Comparison of ENCODE assay signal across 13 cellular contexts in genomic region chr6:109299695-109300564, GRCh38.
A peak's percentile ranks its signal among the peaks of the same experiment; 100 is the strongest.
DNase-seq lines count a peak whose midpoint lies in the region; ATAC-seq and TF ChIP-seq lines count a peak whose summit lies in the region.
"Had no signal": no experiment of that assay in that cellular context is flagged by ENCODE, and none has a peak within 500 bp of the region (broad histone marks: within the 10 kb centered on the region; RNA-seq: fewer than 3 reads in every experiment).

No MANE protein-coding gene starts in this region.

- H3K27ac ChIP-seq in esophagus muscularis mucosa (replicated peaks in 1 of 4) (peak overlapping the region; percentile 79 to 85 (median 82)), gastrocnemius medialis (peak overlapping the region; percentile 79 to 88 (median 83))

- peaks cover 23% of the 10 kb centered on the region for H3K27me3 Mint-ChIP-seq in activated naive CD4-positive, alpha-beta T cell treated with anti-CD3 and anti-CD28 coated beads, Interleukin-2, amount 10 ng/mL, durations not matched to agents 7 days and 5 days

- no peaks in the 10 kb centered on the region for H3K9me3 Mint-ChIP-seq in activated naive CD4-positive, alpha-beta T cell treated with anti-CD3 and anti-CD28 coated beads, Interleukin-2, amount 10 ng/mL, durations not matched to agents 7 days and 5 days

- H3K4me1 Mint-ChIP-seq in activated naive CD4-positive, alpha-beta T cell treated with anti-CD3 and anti-CD28 coated beads, Interleukin-2, amount 10 ng/mL, durations not matched to agents 7 days and 5 days, result peaks cover 9% of the 10 kb centered on the region

- TF ChIP-seq POLR2A in esophagus muscularis mucosa (IDR thresholded peaks at IDR 0.05; ENCODE audit: low read depth) (no peak), gastrocnemius medialis (IDR thresholded peaks at IDR 0.05) (peak in 1 of 2 donors; percentile 69)

- CTCF ChIA-PET in activated naive CD4-positive, alpha-beta T cell treated with anti-CD3 and anti-CD28 coated beads, Interleukin-2, amount 10 ng/mL, durations not matched to agents 7 days and 5 days (lab: Charles Lee), result no interaction called here

- TF ChIP-seq CTCF in esophagus muscularis mucosa (IDR thresholded peaks at IDR 0.05) (no peak), gastrocnemius medialis (IDR thresholded peaks at IDR 0.05 in 4 of 5, conservative IDR thresholded peaks at IDR 0.05 in 1 of 5) (no peak)

- H3K36me3 ChIP-seq in esophagus muscularis mucosa (no peaks in the 10 kb centered on the region), gastrocnemius medialis (no peaks in the 10 kb centered on the region)

- H3K9me3 ChIP-seq in esophagus muscularis mucosa (no peaks in the 10 kb centered on the region), gastrocnemius medialis (no peaks in the 10 kb centered on the region)

- peak; percentile 90 to 99 for ATAC-seq in gastrocnemius medialis
- ATAC-seq in HG02678 (IDR thresholded peaks at IDR 0.05; ENCODE audit: unreplicated experiment), result no peak

- H3K27me3 ChIP-seq in esophagus muscularis mucosa, result no peaks in the 10 kb centered on the region
- no peaks in the 10 kb centered on the region for H3K27me3 ChIP-seq in gastrocnemius medialis

- H3K4me1 ChIP-seq in esophagus muscularis mucosa (peaks cover 43 to 80% (median 78%) of the 10 kb centered on the region in 4 donors), gastrocnemius medialis (peaks cover 42 to 50% of the 10 kb centered on the region in 2 donors)

- H3K36me3 Mint-ChIP-seq in activated naive CD4-positive, alpha-beta T cell treated with anti-CD3 and anti-CD28 coated beads, Interleukin-2, amount 10 ng/mL, durations not matched to agents 7 days and 5 days, result no peaks in the 10 kb centered on the region

- WGBS in esophagus muscularis mucosa, result 27% methylated on average over 7 of the region's 7 CpGs

- H3K4me3 ChIP-seq in esophagus muscularis mucosa (no peak overlapping the region), gastrocnemius medialis (peak overlapping the region in 1 of 4 donors; percentile 19)
- H3K4me3 ChIP-seq: lung had no signal

- peak; percentile 78 for TF ChIP-seq EP300 in esophagus muscularis mucosa (IDR thresholded peaks at IDR 0.05)

- no peak overlapping the region for H3K27ac Mint-ChIP-seq in activated naive CD4-positive, alpha-beta T cell treated with anti-CD3 and anti-CD28 coated beads, Interleukin-2, amount 10 ng/mL, durations not matched to agents 7 days and 5 days

- DNase-seq in GF-D8 (lab: John Stamatoyannopoulos, UW) (peak; percentile 71), NCI-H2029 treated with DMSO at 0.1 percent for 48 hours (lab: John Stamatoyannopoulos, UW) (peak; percentile 28), esophagus muscularis mucosa (ENCODE audit: extremely low spot score) (no peak), gastrocnemius medialis (peak; percentile 63 to 69), midbrain (lab: John Stamatoyannopoulos, UW) (no peak)
- no peak for DNase-seq in activated naive CD4-positive, alpha-beta T cell treated with anti-CD3 and anti-CD28 coated beads, Interleukin-2, amount 10 ng/mL, durations not matched to agents 7 days and 5 days
- DNase-seq: effector memory CD4-positive, alpha-beta T cell; GOT3; occipital lobe; stimulated activated CD4-positive, alpha-beta T cell treated with anti-CD3 and anti-CD28 coated beads, Interleukin-2, amount 100 ng/mL, for 24 hours; stimulated activated naive CD4-positive, alpha-beta T cell had no signal

- in situ Hi-C loops in gastrocnemius medialis (cut with MboI; ENCODE audit: low sequenced_read_pairs in 4 of 4), result loop anchor here in 1 of 4 donors (10.0 kb wide), 1 partner anchor 85 kb away; the partner anchor contains the start of gene CD164

- no peak overlapping the region for H3K4me3 Mint-ChIP-seq in activated naive CD4-positive, alpha-beta T cell treated with anti-CD3 and anti-CD28 coated beads, Interleukin-2, amount 10 ng/mL, durations not matched to agents 7 days and 5 days

- intact Hi-C loops in esophagus muscularis mucosa (cut with DNase I) (loop anchor here (5.0 kb wide), 1 partner anchor 82 kb away; the partner anchor contains the start of gene CD164), gastrocnemius medialis (cut with DNase I; ENCODE audit: low total_unique reads) (loop anchor here (1.0 kb wide), 1 partner anchor 82 kb away; the partner anchor contains the start of gene CD164)

Comparison
In these comparisons a context has a peak if more than half of its experiments do, and no peak if none do; other contexts are left out.
1. DNase-seq: peak in GF-D8 (single experiment), NCI-H2029 treated with DMSO at 0.1 percent for 48 hours (single experiment) and gastrocnemius medialis (2 of 2); none in esophagus muscularis mucosa (single experiment), midbrain (single experiment) and activated naive CD4-positive, alpha-beta T cell treated with anti-CD3 and anti-CD28 coated beads, Interleukin-2, amount 10 ng/mL, durations not matched to agents 7 days and 5 days (single experiment).